In the genomic region with DNA sequence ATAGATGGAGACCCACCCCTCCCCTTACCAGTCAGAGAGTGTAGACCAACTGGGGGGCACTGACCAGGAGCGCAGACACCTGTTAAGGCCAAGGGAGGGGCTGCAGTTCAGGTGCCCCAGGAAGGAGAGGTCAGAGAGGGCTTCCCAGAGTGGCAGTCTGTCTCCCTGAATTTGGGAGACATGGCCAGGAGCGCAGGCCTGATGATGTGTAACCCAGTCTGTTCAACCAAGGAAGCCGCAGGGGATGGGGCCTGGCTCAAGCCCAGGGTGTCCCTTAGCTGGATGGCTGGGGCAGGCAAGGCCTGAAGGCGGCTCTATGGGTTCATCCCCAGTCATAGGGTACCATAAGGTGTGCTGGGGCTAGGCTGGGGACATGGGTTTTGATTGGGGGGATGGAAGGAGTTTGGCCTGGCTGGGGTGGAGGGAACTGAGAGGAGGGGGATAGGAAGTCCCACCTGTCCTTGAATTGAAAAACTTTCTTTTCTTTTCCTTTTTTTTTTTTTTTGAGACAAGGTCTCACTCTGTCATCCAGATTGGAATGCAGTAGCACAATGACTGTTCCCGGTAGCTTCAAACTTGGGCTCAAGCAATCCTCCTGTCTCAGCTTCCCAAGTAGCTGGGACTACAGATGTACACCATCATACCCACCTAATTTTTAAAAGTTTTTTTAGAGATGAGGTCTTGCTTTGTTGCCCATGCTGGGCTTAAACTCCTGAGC, we compare ENCODE assay signal across 1 cellular context.
TF ChIP-seq lines count a peak whose summit lies in the region.

No MANE protein-coding gene starts in this region.

TF ChIP-seq in HCT116, 20 proteins besides CTCF, POLR2A, EP300 and RAD21 (continued from another document):
- TF ChIP-seq TCF7L2 (IDR thresholded peaks at IDR 0.05; ENCODE audit: borderline replicate concordance, extremely low read depth, insufficient read depth, insufficient read length) = no peak
- no peak for TF ChIP-seq EGR1 (IDR thresholded peaks at IDR 0.05; ENCODE audit: low read depth)
- no peak for TF ChIP-seq YY1 (IDR thresholded peaks at IDR 0.05; ENCODE audit: extremely low read depth, insufficient replicate concordance, low read depth, low read length)
- TF ChIP-seq JUND (IDR thresholded peaks at IDR 0.05) = no peak
- no peak for TF ChIP-seq ELF1 (IDR thresholded peaks at IDR 0.05; ENCODE audit: borderline replicate concordance, low read depth)
